ENCODE assay signal across 8 cellular contexts in the genomic region with DNA sequence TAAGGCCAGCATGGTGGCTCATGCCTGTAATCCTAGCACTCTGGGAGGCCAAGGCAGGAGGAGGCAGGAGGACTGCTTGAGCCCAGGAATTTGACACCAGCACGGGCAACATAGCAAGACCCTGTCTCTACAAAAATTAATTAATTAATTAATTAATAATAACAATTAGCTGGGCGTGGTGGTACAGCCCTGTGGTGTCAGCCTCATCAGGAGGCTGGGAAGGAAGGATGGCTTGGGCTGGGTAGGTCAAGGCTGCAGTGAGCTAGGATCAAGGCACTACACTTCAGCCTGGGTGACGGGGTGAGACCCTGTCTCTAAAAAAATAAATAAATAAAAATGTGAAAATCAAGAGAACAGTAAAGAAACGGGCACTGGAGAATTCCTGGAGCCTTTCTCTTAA. TPM values are rescaled to one million over a fixed set of nuclear protein-coding genes. Genes with fewer than 3 reads are reported as not detected.
DNase-seq lines count a peak whose midpoint lies in the region; ATAC-seq and TF ChIP-seq lines count a peak whose summit lies in the region.

No MANE protein-coding gene starts in this region.

- no peak overlapping the region for H3T11ph ChIP-seq in H9 (ENCODE audit: low read length)

- H2BK12ac ChIP-seq in H9 (ENCODE audit: insufficient read length, low read depth, low read length), result no peak overlapping the region

- no peaks in the 10 kb centered on the region for H3K36me3 ChIP-seq in smooth muscle cell (ENCODE audit: low read depth)

- TF ChIP-seq CTCF in H9 (conservative IDR thresholded peaks at IDR 0.05) (no peak), activated B cell treated with CpG ODN at 0.5 μM for 24 hours (IDR thresholded peaks at IDR 0.05) (no peak), glutamatergic neuron (IDR thresholded peaks at IDR 0.05; ENCODE audit: partially characterized antibody, unreplicated experiment) (no peak), smooth muscle cell (IDR thresholded peaks at IDR 0.05; ENCODE audit: borderline replicate concordance, insufficient read depth, poor library complexity, severe bottlenecking) (no peak)

- peaks cover 4% of the 10 kb centered on the region for H3F3A ChIP-seq in smooth muscle cell (ENCODE audit: low read depth)

- CTCF ChIA-PET in activated B cell treated with CpG ODN at 0.5 μM for 24 hours (lab: Charles Lee), result interaction anchor here (2.9 kb wide), 1 partner anchor 12 kb away, joined by 18 read pairs; no protein-coding TSS in a partner anchor

- DNase-seq in H9, result no peak
- no peak for DNase-seq in activated B cell treated with CpG ODN at 0.5 μM for 24 hours
- DNase-seq in glutamatergic neuron, result no peak
- DNase-seq in smooth muscle cell (lab: John Stamatoyannopoulos, UW; ENCODE audit: unreplicated experiment), result no peak
- DNase-seq in SKM-1 treated with dmso at 0.1 percent for 144 hours (lab: John Stamatoyannopoulos, UW; ENCODE audit: unreplicated experiment), result no peak
- DNase-seq in GM19240 (ENCODE audit: insufficient read length, low spot score), result no peak

- H3K27me3 ChIP-seq in H9 (ENCODE audit: insufficient read depth, low read length) (peaks cover 3% of the 10 kb centered on the region; the same call in 1 of the 2 replicates), smooth muscle cell (ENCODE audit: low read depth) (no peaks in the 10 kb centered on the region)

- H3K56ac ChIP-seq in H9 (ENCODE audit: insufficient read length, low read depth, low read length), result no peak overlapping the region

- H2BK20ac ChIP-seq in H9 (ENCODE audit: low read depth, low read length, poor library complexity, severe bottlenecking), result no peak overlapping the region

- H3K27me3 Mint-ChIP-seq in H9 (ENCODE audit: low read depth), result peaks cover 28% of the 10 kb centered on the region
- H3K27me3 Mint-ChIP-seq in activated B cell treated with CpG ODN at 0.5 μM for 24 hours, result no peaks in the 10 kb centered on the region
- H3K27me3 Mint-ChIP-seq in glutamatergic neuron (ENCODE audit: unreplicated experiment), result no peaks in the 10 kb centered on the region

- H3K4me2 ChIP-seq in H9 (ENCODE audit: insufficient read depth, insufficient read length, low read length), result peak overlapping the region; percentile 99
- peak overlapping the region; percentile 98 for H3K4me2 ChIP-seq in smooth muscle cell

- no peak for ATAC-seq in activated B cell treated with CpG ODN at 0.5 μM for 24 hours (ENCODE audit: low read depth)
- no peak for ATAC-seq in HG03342 (IDR thresholded peaks at IDR 0.05; ENCODE audit: unreplicated experiment)
- ATAC-seq in GM19023 (IDR thresholded peaks at IDR 0.05; ENCODE audit: unreplicated experiment), result no peak

- H3K79me2 ChIP-seq in H9 (ENCODE audit: insufficient read depth, low read length), result no peaks in the 10 kb centered on the region
- H3K79me2 ChIP-seq in smooth muscle cell (ENCODE audit: low read depth), result peaks cover 59% of the 10 kb centered on the region

- intact Hi-C loops in activated B cell treated with CpG ODN at 0.5 μM for 24 hours (cut with micrococcal nuclease), result loop anchor here (2.0 to 5.0 kb wide), 3 partner anchors 33 to 232 kb away; partner anchors contain the start of genes PACSIN2 and TTLL1

- H2AFZ ChIP-seq in H9 (ENCODE audit: low read length) (no peak overlapping the region), smooth muscle cell (ENCODE audit: low read depth) (no peak overlapping the region)

- H3K9me3 ChIP-seq in H9 (ENCODE audit: control insufficient read depth, low read depth, low read length) (no peaks in the 10 kb centered on the region), smooth muscle cell (replicated peaks; ENCODE audit: low read depth) (no peaks in the 10 kb centered on the region)

- H2BK5ac ChIP-seq in H9 (ENCODE audit: insufficient read length, low read length), result no peak overlapping the region

- H3K23ac ChIP-seq in H9 (ENCODE audit: insufficient read length, low read depth, low read length), result no peak overlapping the region

- no peak overlapping the region for H4K8ac ChIP-seq in H9 (replicated peaks; ENCODE audit: insufficient read length, low read depth, low read length)

- no peak overlapping the region for H3K4ac ChIP-seq in H9 (ENCODE audit: low read depth, low read length)

- no peak overlapping the region for H2BK120ac ChIP-seq in H9 (ENCODE audit: low read depth, low read length, poor library complexity, severe bottlenecking)

- no peak overlapping the region for H4K5ac ChIP-seq in H9 (ENCODE audit: insufficient read length, low read depth, low read length)

- no peak overlapping the region for H3K18ac ChIP-seq in H9 (ENCODE audit: insufficient read length, low read depth, low read length)

- H3K4me1 ChIP-seq in H9 (ENCODE audit: insufficient read depth, low read length) (no peaks in the 10 kb centered on the region), smooth muscle cell (ENCODE audit: low read depth) (peaks cover 7% of the 10 kb centered on the region)

- H4K91ac ChIP-seq in H9 (ENCODE audit: insufficient read length, low read depth, low read length), result no peak overlapping the region

- POLR2A ChIA-PET in activated B cell treated with CpG ODN at 0.5 μM for 24 hours (lab: Charles Lee), result interaction anchor here (0.6 to 4.5 kb wide), 4 partner anchors 34 to 241 kb away, joined by 3 to 40 read pairs (median 4); partner anchors contain the start of genes PACSIN2 and POLDIP3

- H3K9ac ChIP-seq in H9 (ENCODE audit: extremely low read depth, insufficient read length, low read length) (no peak overlapping the region), smooth muscle cell (ENCODE audit: low read depth) (peak overlapping the region; percentile 98)

- no CpG with 5 or more reads among the region's 4 CpGs for WGBS in H9 (ENCODE audit: extremely low coverage, insufficient read length, low lambda C conversion rate)
- 55% methylated on average over 4 of the region's 4 CpGs for WGBS in smooth muscle cell (ENCODE audit: low lambda C conversion rate)

- H3K4me3 ChIP-seq in smooth muscle cell, result peak overlapping the region; percentile 95

- H3K27ac Mint-ChIP-seq in H9 (no peak overlapping the region), activated B cell treated with CpG ODN at 0.5 μM for 24 hours (no peak overlapping the region), glutamatergic neuron (ENCODE audit: unreplicated experiment) (no peak overlapping the region)

- no peak overlapping the region for H3K27ac ChIP-seq in H9 (ENCODE audit: insufficient read length, low read depth, low read length)
- peak overlapping the region; percentile 98 for H3K27ac ChIP-seq in smooth muscle cell (ENCODE audit: low read depth)

- H3K79me1 ChIP-seq in H9 (ENCODE audit: insufficient read depth, low read depth, low read length, poor library complexity, severe bottlenecking), result no peaks in the 10 kb centered on the region

- H3K4me3 Mint-ChIP-seq in H9 (peak overlapping the region; percentile 80 to 90), activated B cell treated with CpG ODN at 0.5 μM for 24 hours (peak overlapping the region; percentile 86), glutamatergic neuron (ENCODE audit: unreplicated experiment) (peak overlapping the region; percentile 87)

- H2AK5ac ChIP-seq in H9 (ENCODE audit: insufficient read length, low read length), result no peak overlapping the region

- H3K14ac ChIP-seq in H9 (ENCODE audit: insufficient read depth, low read length), result no peak overlapping the region

- H3K9me3 Mint-ChIP-seq in H9 (no peaks in the 10 kb centered on the region; a peak in 1 of 5 replicates), activated B cell treated with CpG ODN at 0.5 μM for 24 hours (no peaks in the 10 kb centered on the region), glutamatergic neuron (ENCODE audit: unreplicated experiment) (peaks cover 3% of the 10 kb centered on the region)

- peaks cover 4 to 5% of the 10 kb centered on the region in 2 experiments for H3K4me1 Mint-ChIP-seq in H9
- H3K4me1 Mint-ChIP-seq in activated B cell treated with CpG ODN at 0.5 μM for 24 hours, result peaks cover 23% of the 10 kb centered on the region
- no peaks in the 10 kb centered on the region for H3K4me1 Mint-ChIP-seq in glutamatergic neuron (ENCODE audit: low read depth, unreplicated experiment)

- H4K20me1 ChIP-seq in H9 (ENCODE audit: control insufficient read depth, insufficient read depth, insufficient read length) (peaks cover 4% of the 10 kb centered on the region), smooth muscle cell (ENCODE audit: low read depth) (peaks cover 55% of the 10 kb centered on the region)

- H3K36me3 Mint-ChIP-seq in H9 (ENCODE audit: insufficient read depth in 1 of 3, low read depth in 3 of 3) (no peaks in the 10 kb centered on the region), activated B cell treated with CpG ODN at 0.5 μM for 24 hours (ENCODE audit: low read depth) (peaks cover 2% of the 10 kb centered on the region), glutamatergic neuron (ENCODE audit: unreplicated experiment) (no peaks in the 10 kb centered on the region)

- H3K23me2 ChIP-seq in H9 (ENCODE audit: insufficient read length, low read depth, low read length, poor library complexity, severe bottlenecking), result peaks cover 6% of the 10 kb centered on the region

- no peak overlapping the region for H2BK15ac ChIP-seq in H9 (ENCODE audit: low read depth, low read length)

RNA-seq across cellular contexts. Expression of gene ARFGAP3, which starts 1.3 kb away (rescaled TPM):
- total RNA-seq in H9 (2021), result 14.1 and 15.0 TPM in 2 replicates
- total RNA-seq in activated B cell treated with CpG ODN at 0.5 μM for 24 hours, result 35.2 and 37.3 TPM in 2 replicates
- 18.4 TPM for total RNA-seq in glutamatergic neuron (ENCODE audit: unreplicated experiment)
- total RNA-seq in smooth muscle cell, result 89.9 and 120 TPM in 2 replicates
- polyA plus RNA-seq in smooth muscle cell, result 68.4 and 69.2 TPM in 2 replicates
